In the genomic region with DNA sequence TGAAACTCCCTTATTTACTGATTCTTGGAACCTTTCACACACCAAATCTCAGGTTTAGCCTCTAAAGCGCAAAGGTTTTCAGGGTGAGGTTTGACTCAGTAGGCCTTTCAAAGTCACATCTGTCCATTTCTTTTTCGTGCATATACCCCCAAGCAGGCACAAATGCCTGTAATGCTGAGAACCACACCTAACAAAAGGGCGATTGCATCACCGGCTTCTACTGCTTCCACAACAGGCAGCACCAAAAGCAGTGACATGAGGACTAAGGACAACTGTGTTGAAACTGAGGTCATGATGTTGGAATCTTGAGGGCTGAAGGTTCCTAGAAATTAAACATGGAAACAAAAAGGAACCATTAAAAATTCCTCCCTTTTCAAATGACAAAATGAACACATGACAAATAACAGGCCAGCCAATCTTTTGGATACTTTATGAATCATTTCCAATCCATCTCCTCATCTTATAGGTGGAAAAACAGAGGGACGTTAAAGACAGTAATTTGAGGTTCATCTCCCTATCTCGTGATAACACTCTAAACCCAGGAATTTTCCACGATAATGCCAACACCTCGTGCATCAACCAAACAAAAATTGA, we compare ENCODE assay signal across 9 cellular contexts. TPM values are rescaled to one million over a fixed set of nuclear protein-coding genes. Genes with fewer than 3 reads are reported as not detected.
DNase-seq lines count a peak whose midpoint lies in the region; ATAC-seq, FAIRE-seq and TF ChIP-seq lines count a peak whose summit lies in the region.
"Not testable (repeated sequence)": the region's sequence is repeated elsewhere in the genome, so short reads cannot be mapped to it uniquely, and the experiment has no call there.
"Had no signal": no experiment of that assay in that cellular context is flagged by ENCODE, and none has a peak within 500 bp of the region (broad histone marks: within the 10 kb centered on the region; RNA-seq: fewer than 3 reads in every experiment).

No MANE protein-coding gene starts in this region.

- H3K9me3 Mint-ChIP-seq in T-helper 1 cell treated with Interleukin-12 subunit alpha and Interleukin-12 subunit beta and Interleukin-4 antibody, amounts not matched to agents 30 μg/mL and 1 μg/mL, for 36 hours, result not testable (repeated sequence)

- not testable (repeated sequence) for TF ChIP-seq CTCF in DOHH2 (IDR thresholded peaks at IDR 0.05; ENCODE audit: low read depth, low read length, poor library complexity, severe bottlenecking); esophagus squamous epithelium (IDR thresholded peaks at IDR 0.05); HepG2 (CRISPR knock-in tag; IDR thresholded peaks at IDR 0.05)

- H3K4me2 ChIP-seq in DOHH2 (ENCODE audit: low read length) (peak overlapping the region; percentile 68), HepG2 (ENCODE audit: low read depth, low read length) (peak overlapping the region; percentile 78)

- in situ Hi-C loops in HepG2 (cut with HindIII; ENCODE audit: extremely low pct_ligation_motif_present, low pct_unique_long_range_greater_than_20kb), result not testable (repeated sequence)

- BruUV-seq in HepG2 (replicated peaks; lab: Mats Ljungman, UMichigan), result not testable (repeated sequence)

- H3K4me1 Mint-ChIP-seq in T-helper 1 cell treated with Interleukin-12 subunit alpha and Interleukin-12 subunit beta and Interleukin-4 antibody, amounts not matched to agents 30 μg/mL and 1 μg/mL, for 36 hours (ENCODE audit: low read depth), result peaks cover 16% of the 10 kb centered on the region

- TF ChIP-seq EP300 in HepG2 (IDR thresholded peaks at IDR 0.05; ENCODE audit: low read depth in 2 of 2, low read length in 2 of 2); HepG2 (CRISPR knock-in tag; IDR thresholded peaks at IDR 0.05; ENCODE audit: borderline replicate concordance): not testable (repeated sequence)

- peak; percentile 42 for DNase-seq in LHCN-M2 (ENCODE audit: low read depth)
- peak; percentile 4 for DNase-seq in amniotic epithelial cell (ENCODE audit: low read depth)
- not testable (repeated sequence) for DNase-seq in esophagus squamous epithelium (lab: John Stamatoyannopoulos, UW); HepG2 (ENCODE audit: low spot score)

- H3K27me3 Mint-ChIP-seq in T-helper 1 cell treated with Interleukin-12 subunit alpha and Interleukin-12 subunit beta and Interleukin-4 antibody, amounts not matched to agents 30 μg/mL and 1 μg/mL, for 36 hours (ENCODE audit: low read depth), result not testable (repeated sequence)

- not testable (repeated sequence) for TF ChIP-seq RAD21 in HepG2 (CRISPR knock-in tag; IDR thresholded peaks at IDR 0.05)

- POLR2A ChIA-PET in HepG2 (lab: Yijun Ruan, JAX), result interaction anchor here (0.6 kb wide), 1 partner anchor 528 kb away, joined by 3 read pairs; no protein-coding TSS in a partner anchor

- CTCF ChIA-PET in HepG2 (lab: Yijun Ruan, JAX; ENCODE audit: low intra/inter-chr PET ratio, low total read pairs), result not testable (repeated sequence)

- not testable (repeated sequence) for H3K36me3 Mint-ChIP-seq in T-helper 1 cell treated with Interleukin-12 subunit alpha and Interleukin-12 subunit beta and Interleukin-4 antibody, amounts not matched to agents 30 μg/mL and 1 μg/mL, for 36 hours (ENCODE audit: low read depth)

- TF ChIP-seq POLR2A in esophagus squamous epithelium (IDR thresholded peaks at IDR 0.05); HepG2 (IDR thresholded peaks at IDR 0.05; ENCODE audit: insufficient read depth in 1 of 2, low read depth in 2 of 2, low read length in 2 of 2): not testable (repeated sequence)

- H3K36me3 ChIP-seq in DOHH2 (ENCODE audit: control insufficient read depth, low read length) (peaks cover 23% of the 10 kb centered on the region), esophagus squamous epithelium (peaks cover 0 to 30% (median 0%) of the 10 kb centered on the region in 3 donors)
- not testable (repeated sequence) for H3K36me3 ChIP-seq in HepG2 (replicated peaks in 1 of 2; ENCODE audit: control insufficient read depth in 1 of 2, insufficient read depth in 2 of 2, low read length in 2 of 2); rectal smooth muscle tissue (ENCODE audit: control insufficient read depth, insufficient read depth, low read length); urinary bladder (ENCODE audit: insufficient read depth)

- peak overlapping the region; percentile 43 for H3K27ac Mint-ChIP-seq in T-helper 1 cell treated with Interleukin-12 subunit alpha and Interleukin-12 subunit beta and Interleukin-4 antibody, amounts not matched to agents 30 μg/mL and 1 μg/mL, for 36 hours

- not testable (repeated sequence) for ATAC-seq in HepG2

- WGBS in esophagus squamous epithelium, 2 donors, result 57 to 73% methylated on average over 8 of the region's 8 CpGs
- WGBS in HepG2 (ENCODE audit: low lambda C conversion rate), result 89% methylated on average over 8 of the region's 8 CpGs
- 75% methylated on average over 8 of the region's 8 CpGs for WGBS in urinary bladder

- H3K4me1 ChIP-seq in DOHH2 (ENCODE audit: control insufficient read depth, low read length) (peaks cover 46% of the 10 kb centered on the region), esophagus squamous epithelium (peaks cover 0 to 15% (median 5%) of the 10 kb centered on the region in 3 donors), HepG2 (ENCODE audit: insufficient read depth, low read length) (peaks cover 15% of the 10 kb centered on the region)
- H3K4me1 ChIP-seq in rectal smooth muscle tissue (ENCODE audit: control insufficient read depth, insufficient read depth, low read length); urinary bladder (ENCODE audit: insufficient read depth): not testable (repeated sequence)

- not testable (repeated sequence) for H3K9me3 ChIP-seq in DOHH2 (ENCODE audit: control insufficient read depth, insufficient read depth, low read length); esophagus squamous epithelium; HepG2 (ENCODE audit: low read length)

- H3K4me3 ChIP-seq in DOHH2 (ENCODE audit: low read length) (peak overlapping the region; percentile 82), esophagus squamous epithelium (peak overlapping the region; percentile 46 to 74 (median 64)), HepG2 (replicated peaks in 1 of 3; ENCODE audit: insufficient read depth in 1 of 3, low read depth in 2 of 3, low read length in 3 of 3) (peak overlapping the region; percentile 73 to 82 (median 75); a peak in 5 of 6 replicates), rectal smooth muscle tissue (ENCODE audit: low read length) (peak overlapping the region; percentile 80), urinary bladder (ENCODE audit: low read depth, low read length) (peak overlapping the region; percentile 73)

- not testable (repeated sequence) for H3K9me2 ChIP-seq in DOHH2 (replicated peaks; ENCODE audit: control insufficient read depth, low read length)

- not testable (repeated sequence) for FAIRE-seq in HepG2 (lab: Jason Lieb, UNC)

- H2AFZ ChIP-seq in HepG2 (ENCODE audit: low read length), result not testable (repeated sequence)

- H3K27me3 ChIP-seq in DOHH2 (ENCODE audit: control insufficient read depth, low read length); esophagus squamous epithelium; HepG2 (ENCODE audit: control insufficient read depth in 1 of 2, insufficient read depth in 2 of 2, low read length in 2 of 2); rectal smooth muscle tissue (ENCODE audit: control insufficient read depth, insufficient read depth, low read length): not testable (repeated sequence)

- peak overlapping the region; percentile 56 for H3K4me3 Mint-ChIP-seq in T-helper 1 cell treated with Interleukin-12 subunit alpha and Interleukin-12 subunit beta and Interleukin-4 antibody, amounts not matched to agents 30 μg/mL and 1 μg/mL, for 36 hours

- not testable (repeated sequence) for H4K20me1 ChIP-seq in DOHH2 (ENCODE audit: control insufficient read depth, insufficient read depth, low read depth, low read length); HepG2 (ENCODE audit: insufficient read depth, low read length)

- H3F3A ChIP-seq in DOHH2 (ENCODE audit: control insufficient read depth, insufficient read depth), result not testable (repeated sequence)

- H3K9ac ChIP-seq in HepG2 (ENCODE audit: insufficient read depth, low read depth, low read length); rectal smooth muscle tissue (ENCODE audit: low read length): not testable (repeated sequence)

- peak overlapping the region; percentile 63 for H3K27ac ChIP-seq in DOHH2 (ENCODE audit: low read depth, low read length)
- peak overlapping the region in 3 of 4 donors; percentile 60 to 78 (median 76) for H3K27ac ChIP-seq in esophagus squamous epithelium
- not testable (repeated sequence) for H3K27ac ChIP-seq in HepG2 (ENCODE audit: extremely low read length, insufficient read depth, low read length); rectal smooth muscle tissue (ENCODE audit: low read depth, low read length); urinary bladder (ENCODE audit: low read depth)

- H3K79me2 ChIP-seq in DOHH2 (ENCODE audit: control insufficient read depth, low read length); HepG2 (ENCODE audit: insufficient read depth, low read length): not testable (repeated sequence)

- intact Hi-C loops in esophagus squamous epithelium (cut with DNase I), result not testable (repeated sequence)
- intact Hi-C loops in HepG2 (cut with micrococcal nuclease; ENCODE audit: unreplicated experiment), result loop anchor here (10.0 kb wide), 2 partner anchors 183 to 563 kb away; a partner anchor contains a TSS

RNA-seq across cellular contexts. Expression of gene SMIM30, which starts 1.0 kb away (rescaled TPM):
- total RNA-seq in LHCN-M2 (2014; rRNA removed) (173 and 179 TPM in 2 replicates), esophagus squamous epithelium (10 to 100 TPM; 32.3 to 54.5 (median 41.8) TPM), HepG2 (2016; rRNA removed; fragmentation: Illumina TruSeq; extraction: Trizol) (23.5 and 32.1 TPM in 2 replicates), urinary bladder (97.5 TPM)
- 72.5 TPM for polyA plus RNA-seq in LHCN-M2 (2012)
- total RNA-seq in HepG2 (2016; cell fraction: cytosol; rRNA removed; fragmentation: Illumina TruSeq; extraction: Trizol; ENCODE audit: low read depth), result 13.3 and 17.7 TPM in 2 replicates
- total RNA-seq in HepG2 (2016; cell fraction: insoluble cytoplasmic fraction; rRNA removed; fragmentation: Illumina TruSeq; extraction: Trizol), result 25.0 and 34.1 TPM in 2 replicates
- 23.7 and 28.3 TPM in 2 replicates for total RNA-seq in HepG2 (2016; cell fraction: membrane; rRNA removed; fragmentation: Illumina TruSeq; extraction: Trizol)
- total RNA-seq in HepG2 (2016; cell fraction: nucleus; rRNA removed; fragmentation: Illumina TruSeq; extraction: Trizol), result 12.7 and 13.1 TPM in 2 replicates
- polyA plus RNA-seq in HepG2 (2011; rRNA removed) (21.2 and 25.2 TPM in 2 replicates), urinary bladder (43.5 TPM)
- 12.7 and 19.2 TPM in 2 replicates for polyA plus RNA-seq in HepG2 (2011; cell fraction: cytosol; rRNA removed)
- 3.9 and 5.7 TPM in 2 replicates for polyA plus RNA-seq in HepG2 (2011; cell fraction: nucleus; rRNA removed)
- 19.2 and 26.7 TPM in 2 replicates for polyA plus RNA-seq in HepG2 (2012)
- polyA plus RNA-seq in HepG2 (2016; cell fraction: cytosol; fragmentation: Illumina TruSeq; extraction: Trizol; ENCODE audit: low read depth), result 14.0 and 24.2 TPM in 2 replicates
- 39.7 and 40.7 TPM in 2 replicates for polyA plus RNA-seq in HepG2 (2016; cell fraction: insoluble cytoplasmic fraction; fragmentation: Illumina TruSeq; extraction: Trizol; ENCODE audit: low read depth)
- polyA plus RNA-seq in HepG2 (2016; cell fraction: membrane; fragmentation: Illumina TruSeq; extraction: Trizol; ENCODE audit: low read depth), result 26.7 and 33.9 TPM in 2 replicates
- 26.5 and 27.5 TPM in 2 replicates for polyA plus RNA-seq in HepG2 (2016; cell fraction: nucleus; fragmentation: Illumina TruSeq; extraction: Trizol; ENCODE audit: insufficient read depth, low read depth)
- 7.0 and 18.3 TPM in 2 replicates for polyA minus RNA-seq in HepG2 (2011; rRNA and poly(A)+ RNA removed; ENCODE audit: low replicate concordance)
- 5.3 and 7.0 TPM in 2 replicates for polyA minus RNA-seq in HepG2 (2011; cell fraction: cytosol; rRNA and poly(A)+ RNA removed)
- 4.4 and 8.2 TPM in 2 replicates for polyA minus RNA-seq in HepG2 (2011; cell fraction: nucleus; rRNA and poly(A)+ RNA removed)

RNA-seq across cellular contexts. Expression of gene GPR85, which starts 30.8 kb away (rescaled TPM):
- 8.5 and 9.1 TPM in 2 replicates for total RNA-seq in LHCN-M2 (2014; rRNA removed)
- polyA plus RNA-seq in LHCN-M2 (2012), result 4.7 TPM
- total RNA-seq in esophagus squamous epithelium, result under 1 TPM in 3 of 4 donors, not detected in 1; 0.19 to 0.31 (median 0.26) TPM
- not detected in 2 replicates for total RNA-seq in HepG2 (2016; rRNA removed; fragmentation: Illumina TruSeq; extraction: Trizol)
- not detected in 2 replicates for total RNA-seq in HepG2 (2016; cell fraction: cytosol; rRNA removed; fragmentation: Illumina TruSeq; extraction: Trizol; ENCODE audit: low read depth)
- total RNA-seq in HepG2 (2016; cell fraction: insoluble cytoplasmic fraction; rRNA removed; fragmentation: Illumina TruSeq; extraction: Trizol), result not detected in 2 replicates
- total RNA-seq in HepG2 (2016; cell fraction: membrane; rRNA removed; fragmentation: Illumina TruSeq; extraction: Trizol), result not detected in 2 replicates
- total RNA-seq in HepG2 (2016; cell fraction: nucleus; rRNA removed; fragmentation: Illumina TruSeq; extraction: Trizol), result not detected in 2 replicates
- not detected in 2 replicates for polyA plus RNA-seq in HepG2 (2011; rRNA removed)
- polyA plus RNA-seq in HepG2 (2011; cell fraction: cytosol; rRNA removed), result not detected in 2 replicates
- polyA plus RNA-seq in HepG2 (2011; cell fraction: nucleus; rRNA removed), result not detected in 2 replicates
- not detected in 2 replicates for polyA plus RNA-seq in HepG2 (2012)
- not detected in 2 replicates for polyA plus RNA-seq in HepG2 (2016; cell fraction: cytosol; fragmentation: Illumina TruSeq; extraction: Trizol; ENCODE audit: low read depth)
- polyA plus RNA-seq in HepG2 (2016; cell fraction: insoluble cytoplasmic fraction; fragmentation: Illumina TruSeq; extraction: Trizol; ENCODE audit: low read depth), result not detected in 2 replicates
- not detected in 2 replicates for polyA plus RNA-seq in HepG2 (2016; cell fraction: membrane; fragmentation: Illumina TruSeq; extraction: Trizol; ENCODE audit: low read depth)
- not detected in 2 replicates for polyA plus RNA-seq in HepG2 (2016; cell fraction: nucleus; fragmentation: Illumina TruSeq; extraction: Trizol; ENCODE audit: insufficient read depth, low read depth)
- polyA minus RNA-seq in HepG2 (2011; rRNA and poly(A)+ RNA removed; ENCODE audit: low replicate concordance), result not detected in 2 replicates
- polyA minus RNA-seq in HepG2 (2011; cell fraction: cytosol; rRNA and poly(A)+ RNA removed), result not detected in 2 replicates
- not detected in 2 replicates for polyA minus RNA-seq in HepG2 (2011; cell fraction: nucleus; rRNA and poly(A)+ RNA removed)
- 15.3 TPM for total RNA-seq in urinary bladder
- polyA plus RNA-seq in urinary bladder, result 1.4 TPM
- total RNA-seq: activated CD8-positive, alpha-beta memory T cell treated with anti-CD3 and anti-CD28 coated beads for 36 hours had no signal
